In the genomic region with DNA sequence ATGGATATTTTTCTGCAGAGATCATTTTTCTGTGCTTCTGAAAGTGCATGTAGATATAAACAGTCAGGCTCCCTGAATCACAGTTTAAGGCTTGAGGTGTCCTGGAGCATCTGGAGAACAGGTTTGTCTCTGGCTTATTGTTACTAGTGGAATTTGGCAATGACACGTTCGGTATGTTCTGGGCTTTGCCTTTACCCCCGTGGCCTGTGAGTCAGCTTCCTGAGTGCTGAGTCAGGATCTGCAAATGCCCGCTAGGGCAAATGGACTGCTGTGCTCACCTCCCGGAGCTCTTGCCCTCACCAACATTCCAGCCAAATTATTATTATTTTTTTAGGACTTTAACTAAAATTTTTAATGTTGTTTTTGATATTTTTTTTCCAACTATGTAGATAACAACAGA, we compare ENCODE assay signal across 9 cellular contexts.
A peak's percentile ranks its signal among the peaks of the same experiment; 100 is the strongest.
DNase-seq lines count a peak whose midpoint lies in the region; ATAC-seq, FAIRE-seq and TF ChIP-seq lines count a peak whose summit lies in the region.
"Had no signal": no experiment of that assay in that cellular context is flagged by ENCODE, and none has a peak within 500 bp of the region (broad histone marks: within the 10 kb centered on the region; RNA-seq: fewer than 3 reads in every experiment).

No MANE protein-coding gene starts in this region.

- WGBS in prostate gland: 19% methylated on average over 5 of the region's 5 CpGs

- intact Hi-C loops in prostate gland (cut with DNase I): no loop called here

- TF ChIP-seq POLR2A in erythroblast (IDR thresholded peaks at IDR 0.05; ENCODE audit: low read length): no peak
- no peak for TF ChIP-seq POLR2A in prostate gland (IDR thresholded peaks at IDR 0.05)

- H3K27me3 ChIP-seq in prostate gland (replicated peaks; ENCODE audit: insufficient read depth): no peaks in the 10 kb centered on the region

- H3K27ac ChIP-seq in prostate gland: no peak overlapping the region
- H3K27ac ChIP-seq: 22Rv1 had no signal

- DNase-seq in DMS53 (lab: John Stamatoyannopoulos, UW): peak; percentile 16
- DNase-seq in DMS53 treated with DMSO at 0.1 percent for 48 hours (lab: John Stamatoyannopoulos, UW; ENCODE audit: unreplicated experiment): no peak
- peak; percentile 94 for DNase-seq in RCC 7860 (ENCODE audit: low spot score)
- peak; percentile 16 to 62 for DNase-seq in erythroblast (lab: John Stamatoyannopoulos, UW)
- DNase-seq in prostate gland (ENCODE audit: low spot score): peak; percentile 42
- DNase-seq in NCI-H82 (lab: John Stamatoyannopoulos, UW): no peak
- DNase-seq in NCI-H748 (lab: John Stamatoyannopoulos, UW; ENCODE audit: unreplicated experiment): no peak

- no peaks in the 10 kb centered on the region for H3K4me1 ChIP-seq in prostate gland (replicated peaks)

- TF ChIP-seq CTCF in prostate gland (IDR thresholded peaks at IDR 0.05): peak in 1 of 4 experiments; percentile 34

- no peak overlapping the region for H3K4me3 ChIP-seq in prostate gland

- FAIRE-seq in RCC 7860 (lab: Jason Lieb, UNC): no peak

- no peaks in the 10 kb centered on the region for H3K9me3 ChIP-seq in prostate gland

- ATAC-seq in HG02852 (IDR thresholded peaks at IDR 0.05; ENCODE audit: unreplicated experiment): no peak

- H3K36me3 ChIP-seq in prostate gland: no peaks in the 10 kb centered on the region

Comparison
In these comparisons a context has a peak if more than half of its experiments do, and no peak if none do; other contexts are left out.
1. DNase-seq: peak in DMS53 (single experiment), RCC 7860 (single experiment), erythroblast (2 of 2) and prostate gland (single experiment); none in DMS53 treated with DMSO at 0.1 percent for 48 hours (single experiment), NCI-H82 (single experiment) and NCI-H748 (single experiment).